ENCODE assay signal across 21 cellular contexts in genomic region chr1:41769068-41769467, GRCh38.
DNase-seq lines count a peak whose midpoint lies in the region; ATAC-seq, FAIRE-seq and TF ChIP-seq lines count a peak whose summit lies in the region.
"Had no signal": no experiment of that assay in that cellular context is flagged by ENCODE, and none has a peak within 500 bp of the region (broad histone marks: within the 10 kb centered on the region; RNA-seq: fewer than 3 reads in every experiment).

No MANE protein-coding gene starts in this region.

- TF ChIP-seq CTCF in PC-3 (conservative IDR thresholded peaks at IDR 0.05; ENCODE audit: low read depth, low read length): no peak
- no peak for TF ChIP-seq CTCF in neutrophil (IDR thresholded peaks at IDR 0.05)

- ATAC-seq in PC-3 (no peak), GM18858 (IDR thresholded peaks at IDR 0.05; ENCODE audit: unreplicated experiment) (no peak), HG03457 (IDR thresholded peaks at IDR 0.05; ENCODE audit: unreplicated experiment) (no peak)

- DNase-seq in DMS 273 (lab: John Stamatoyannopoulos, UW; ENCODE audit: unreplicated experiment): peak; percentile 36
- DNase-seq in DMS 273 treated with DMSO at 0.1 percent for 48 hours (lab: John Stamatoyannopoulos, UW): no peak
- DNase-seq in G401 (ENCODE audit: low spot score): peak; percentile 42
- no peak for DNase-seq in PC-3
- DNase-seq in urothelium cell line (ENCODE audit: low spot score): no peak
- DNase-seq: Caco-2; CD4-positive, alpha-beta T cell; NCI-H1048; NCI-H1436; NCI-H2029; NCI-H345; NCI-H524 treated with DMSO at 0.1 percent for 48 hours; Peyer's patch had no signal

- H3K9me2 ChIP-seq in PC-3 (replicated peaks; ENCODE audit: low read length): no peaks in the 10 kb centered on the region

- POLR2A ChIA-PET in PC-3 (lab: Charles Lee; ENCODE audit: unreplicated experiment): no interaction called here

- in situ Hi-C loops in G401 (cut with HindIII; ENCODE audit: low sequenced_read_pairs): no loop called here

- no peak overlapping the region for H2AFZ ChIP-seq in PC-3 (ENCODE audit: low read length)

- CTCF ChIA-PET in PC-3 (lab: Charles Lee): no interaction called here

- no peaks in the 10 kb centered on the region for H3K36me3 ChIP-seq in PC-3 (ENCODE audit: low read depth, low read length)
- H3K36me3 ChIP-seq in neutrophil: no peaks in the 10 kb centered on the region
- H3K36me3 ChIP-seq: Peyer's patch had no signal

- H3K4me1 ChIP-seq in PC-3 (ENCODE audit: insufficient read depth, low read length) (peaks cover 50% of the 10 kb centered on the region), neutrophil (ENCODE audit: control insufficient read depth in 1 of 2, insufficient read depth in 1 of 2, low read depth in 1 of 2, low read length in 1 of 2) (peaks cover 55 to 60% of the 10 kb centered on the region in 2 experiments)
- H3K4me1 ChIP-seq: Caco-2 had no signal

- no peaks in the 10 kb centered on the region for H3K27me3 ChIP-seq in PC-3 (ENCODE audit: low read length)
- H3K27me3 ChIP-seq in neutrophil: no peaks in the 10 kb centered on the region
- H3K27me3 ChIP-seq: Peyer's patch had no signal

- H3K4me3 ChIP-seq in PC-3 (ENCODE audit: low read length) (no peak overlapping the region), neutrophil (ENCODE audit: low read depth in 1 of 2, low read length in 1 of 2) (peak overlapping the region; percentile 10 to 52)
- H3K4me3 ChIP-seq: Peyer's patch, SK-N-MC had no signal

- H3K27ac ChIP-seq in PC-3 (ENCODE audit: low read length) (no peak overlapping the region), neutrophil (peak overlapping the region; percentile 81)
- H3K27ac ChIP-seq: 22Rv1, Peyer's patch, SK-N-MC had no signal

- no peak for FAIRE-seq in urothelium cell line (lab: Jason Lieb, UNC)
- FAIRE-seq: GM12892, GM18507, H1 had no signal

- intact Hi-C loops in PC-3 (cut with micrococcal nuclease): no loop called here

- peak overlapping the region; percentile 65 for H3K4me2 ChIP-seq in PC-3 (ENCODE audit: low read length)

- no peaks in the 10 kb centered on the region for H3K79me2 ChIP-seq in PC-3 (ENCODE audit: low read length)

- no TSS peak for BruUV-seq in PC-3 (replicated peaks; lab: Mats Ljungman, UMichigan)

- H4K20me1 ChIP-seq in PC-3 (ENCODE audit: low read length): no peaks in the 10 kb centered on the region

- H3K9ac ChIP-seq in PC-3 (ENCODE audit: low read length): no peak overlapping the region

- H3F3A ChIP-seq in PC-3 (ENCODE audit: low read length, unreplicated experiment): no peaks in the 10 kb centered on the region

- H3K9me3 ChIP-seq in PC-3 (ENCODE audit: low read length): no peaks in the 10 kb centered on the region
- no peaks in the 10 kb centered on the region for H3K9me3 ChIP-seq in neutrophil
- H3K9me3 ChIP-seq: Caco-2, Peyer's patch had no signal

Comparison
In these comparisons a context has a peak if more than half of its experiments do, and no peak if none do; other contexts are left out.
1. DNase-seq: peak in DMS 273 (single experiment) and G401 (single experiment); none in DMS 273 treated with DMSO at 0.1 percent for 48 hours (single experiment), PC-3 (single experiment) and urothelium cell line (single experiment).